Comparison of ENCODE assay signal across 8 cellular contexts in the genomic region with DNA sequence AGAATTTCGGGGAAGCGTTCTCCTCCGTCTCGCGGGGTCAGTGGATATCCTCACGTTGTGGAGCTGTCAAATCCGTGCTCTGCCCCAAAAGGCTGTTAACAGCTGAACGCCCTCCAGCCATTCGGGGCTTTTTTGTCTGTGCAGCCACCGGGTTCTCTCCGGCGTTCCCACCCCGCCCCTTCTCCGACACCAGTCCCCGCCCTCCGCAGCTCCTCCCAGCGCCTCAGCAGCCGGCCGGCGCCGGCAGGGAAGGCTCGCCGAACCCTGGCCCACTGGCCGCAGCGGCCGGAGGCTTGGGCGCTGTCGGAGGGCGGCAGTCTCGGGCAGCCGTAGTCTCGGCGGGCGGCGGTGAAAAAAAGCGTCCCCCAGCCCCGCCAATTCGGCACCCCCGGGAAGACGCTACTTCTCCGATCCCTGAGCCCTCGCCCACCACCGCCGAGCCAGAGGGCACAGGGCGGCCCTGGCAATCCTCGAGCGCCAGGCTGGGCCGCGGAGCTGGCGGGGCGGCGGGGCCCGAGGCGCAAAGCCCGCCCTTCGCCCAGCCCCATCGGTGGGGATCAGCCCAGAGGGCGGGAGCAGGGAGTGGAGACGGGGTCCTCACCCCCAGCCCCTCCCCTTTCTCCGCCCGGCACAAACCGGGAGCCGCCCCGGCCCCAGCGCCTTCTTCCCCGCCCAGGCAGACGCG. TPM values are rescaled to one million over a fixed set of nuclear protein-coding genes. Genes with fewer than 3 reads are reported as not detected.
A peak's percentile ranks its signal among the peaks of the same experiment; 100 is the strongest.
DNase-seq lines count a peak whose midpoint lies in the region; ATAC-seq and TF ChIP-seq lines count a peak whose summit lies in the region.

TSS of gene SESN1 (minus strand) at position 496 of the 685 bp plus-strand sequence. CDS start 773 bp downstream, outside the sequence.

- peak; percentile 47 for TF ChIP-seq POLR2A in GM19193 (IDR thresholded peaks at IDR 0.05; ENCODE audit: extremely low read depth, insufficient read depth, insufficient read length)

- peak; percentile 71 for ATAC-seq in HG03432 (IDR thresholded peaks at IDR 0.05; ENCODE audit: unreplicated experiment)

- TF ChIP-seq CTCF in BE2C (IDR thresholded peaks at IDR 0.05; ENCODE audit: low read depth, low read length), result no peak

- H3K27ac ChIP-seq in cingulate gyrus (ENCODE audit: low read depth, low read length) (peak within 1 kb of the TSS; percentile 99), layer of hippocampus (ENCODE audit: low read depth, low read length) (peak within 1 kb of the TSS; percentile 98)

- H3K36me3 ChIP-seq in BE2C, result no peaks in the 10 kb centered on the region

- no peaks in the 10 kb centered on the region for H3K27me3 ChIP-seq in BE2C
- no peaks in the 10 kb centered on the region for H3K27me3 ChIP-seq in layer of hippocampus (ENCODE audit: control insufficient read depth, insufficient read depth, low read length)

- DNase-seq in BE2C (peak; percentile 99), NCI-H524 treated with DMSO at 0.1 percent for 48 hours (lab: John Stamatoyannopoulos, UW) (peak; percentile 35)
- DNase-seq in activated CD4-positive, alpha-beta T cell treated with anti-CD3 and anti-CD28 coated beads for 4 hours, result peak; percentile 80 to 84
- peak; percentile 57 to 93 (median 79) for DNase-seq in stimulated activated CD4-positive, alpha-beta T cell treated with anti-CD3 and anti-CD28 coated beads, Interleukin-1b, Interleukin-23, amount 100 ng/mL, for 24 hours (ENCODE audit: low read depth in 4 of 4, low spot score in 1 of 4)

- no peaks in the 10 kb centered on the region for H3K9me3 ChIP-seq in BE2C

- H3K4me3 ChIP-seq in BE2C (ENCODE audit: low read depth, low read length), result peak within 1 kb of the TSS; percentile 94

- peaks cover 3% of the 10 kb centered on the region; the same call in 1 of the 2 replicates for H3K4me1 ChIP-seq in BE2C

RNA-seq across cellular contexts. Expression of gene SESN1, which starts in this region (rescaled TPM):
- 2.9 TPM for polyA plus RNA-seq in BE2C (2012; ENCODE audit: insufficient read depth, insufficient read length, low read depth)

Comparison
In these comparisons a context has a peak if more than half of its experiments do, and no peak if none do; other contexts are left out.
1. Peak in every context shown above with its lines: DNase-seq, ATAC-seq, H3K4me3 ChIP-seq and H3K27ac ChIP-seq.
2. DNase-seq: peak in every context shown above with its lines; median percentile 99 in BE2C; 82 in activated CD4-positive, alpha-beta T cell treated with anti-CD3 and anti-CD28 coated beads for 4 hours; 79 in stimulated activated CD4-positive, alpha-beta T cell treated with anti-CD3 and anti-CD28 coated beads, Interleukin-1b, Interleukin-23, amount 100 ng/mL, for 24 hours; 35 in NCI-H524 treated with DMSO at 0.1 percent for 48 hours.